ENCODE assay signal across 8 cellular contexts in the genomic region with DNA sequence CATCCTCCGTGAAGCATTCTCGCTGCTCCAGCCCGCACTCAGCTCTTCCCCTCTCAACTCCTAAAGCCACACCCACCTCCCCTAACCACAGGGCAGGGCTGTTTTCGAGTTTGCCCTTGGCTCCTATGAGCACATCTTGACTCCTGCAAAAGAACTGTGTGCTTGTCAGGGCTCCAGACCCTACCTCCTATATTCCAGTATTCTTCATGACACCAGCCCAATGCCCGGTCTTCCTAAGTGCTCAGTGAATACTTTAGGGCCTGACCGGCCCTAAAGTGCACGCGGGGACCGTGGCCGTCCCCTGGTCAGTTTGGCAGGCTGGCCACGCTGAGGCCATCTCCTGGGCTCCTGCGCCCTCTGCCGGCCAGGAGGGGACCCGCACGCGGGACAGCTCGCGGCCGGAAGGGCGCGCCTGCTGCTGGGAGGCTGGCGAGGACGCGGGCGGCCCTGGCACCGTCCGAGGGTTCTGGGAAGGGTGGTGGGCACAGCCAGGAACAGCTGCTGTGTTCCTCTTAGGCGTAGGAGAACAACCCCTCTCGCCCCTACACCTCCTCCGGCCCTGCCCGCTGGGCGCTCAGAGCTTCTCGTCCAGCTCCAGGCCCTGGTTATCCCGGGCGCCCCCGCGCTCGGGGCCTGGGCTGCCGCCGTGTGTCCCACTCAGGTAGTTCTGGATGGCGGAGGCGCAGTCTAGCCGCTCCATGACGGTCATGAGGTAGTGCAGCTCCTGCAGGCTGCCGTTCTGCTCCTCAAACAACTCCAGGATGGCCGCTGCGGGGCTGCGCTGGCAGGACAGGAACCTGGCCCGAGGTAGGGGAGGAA. TPM values are rescaled to one million over a fixed set of nuclear protein-coding genes. Genes with fewer than 3 reads are reported as not detected.
A peak's percentile ranks its signal among the peaks of the same experiment; 100 is the strongest.
DNase-seq lines count a peak whose midpoint lies in the region; ATAC-seq and TF ChIP-seq lines count a peak whose summit lies in the region.

No MANE protein-coding gene starts in this region.

- H3K9me3 Mint-ChIP-seq in type B pancreatic cell = no peaks in the 10 kb centered on the region

- TF ChIP-seq EP300 in Ishikawa (IDR thresholded peaks at IDR 0.05; ENCODE audit: borderline replicate concordance) = no peak

- ATAC-seq in GM21529 (IDR thresholded peaks at IDR 0.05; ENCODE audit: unreplicated experiment) (peak; percentile 84), left cardiac atrium (peak; percentile 96 to 97)

- peak; percentile 91 for TF ChIP-seq RAD21 in Ishikawa (IDR thresholded peaks at IDR 0.05; ENCODE audit: low read depth)

- peaks cover 31% of the 10 kb centered on the region for H3K4me1 Mint-ChIP-seq in type B pancreatic cell (ENCODE audit: unreplicated experiment)

- intact Hi-C loops in left cardiac atrium (cut with DNase I) = loop anchor here (2.0 to 10.0 kb wide), 3 partner anchors 133 to 1043 kb away; no protein-coding TSS in a partner anchor
- intact Hi-C loops in posterior vena cava (cut with DNase I) = loop anchor here in 1 of 2 donors (10.0 kb wide), 1 partner anchor 133 kb away; no protein-coding TSS in a partner anchor

- peak; percentile 100 for TF ChIP-seq CTCF in type B pancreatic cell (conservative IDR thresholded peaks at IDR 0.05)

- peaks cover 8% of the 10 kb centered on the region for H3K36me3 Mint-ChIP-seq in type B pancreatic cell

- peak overlapping the region; percentile 87 for H3K4me3 Mint-ChIP-seq in type B pancreatic cell

- DNase-seq in Daoy (ENCODE audit: low read depth) (peak; percentile 84), SKM-1 (lab: John Stamatoyannopoulos, UW; ENCODE audit: unreplicated experiment) (peak; percentile 72), left cardiac atrium (peak; percentile 90), posterior vena cava (ENCODE audit: low spot score) (peak; percentile 96), type B pancreatic cell (ENCODE audit: extremely low spot score, unreplicated experiment) (peak; percentile 92)
- peak; percentile 39 for DNase-seq in activated naive CD8-positive, alpha-beta T cell treated with anti-CD3 and anti-CD28 coated beads, Interleukin-2, amount 50 U/mL, for 16 hours (ENCODE audit: low read depth, low spot score)

- no peaks in the 10 kb centered on the region for H3K27me3 Mint-ChIP-seq in type B pancreatic cell

- peak overlapping the region; percentile 69 for H3K27ac Mint-ChIP-seq in type B pancreatic cell

TF ChIP-seq in Ishikawa, 13 proteins besides CTCF, POLR2A, EP300 and RAD21:
- TF ChIP-seq ZBTB7A (IDR thresholded peaks at IDR 0.05; ENCODE audit: low read depth) = no peak
- 0 out of 2 replicates have a peak, but pooled peaks have one; percentile 7 for TF ChIP-seq YY1 (IDR thresholded peaks at IDR 0.05; ENCODE audit: low read depth)
- TF ChIP-seq REST (IDR thresholded peaks at IDR 0.05; ENCODE audit: low read depth) = no peak
- TF ChIP-seq NFIC (IDR thresholded peaks at IDR 0.05) = no peak
- 0 out of 2 replicates have a peak, but pooled peaks have one; percentile 10 for TF ChIP-seq TEAD4 (IDR thresholded peaks at IDR 0.05)
- TF ChIP-seq MAX (IDR thresholded peaks at IDR 0.05) = peak; percentile 68

RNA-seq across cellular contexts. Expression of gene UNC5CL, which starts 11.0 kb away (rescaled TPM):
- 0.11 TPM in 1 of 2 replicates, not detected in the other for total RNA-seq in Daoy (2014; rRNA removed; shearing (Covaris generic))
- under 1 TPM; 0.27 to 0.86 TPM for total RNA-seq in left cardiac atrium
- under 1 TPM; 0.42 to 0.52 TPM for total RNA-seq in posterior vena cava
- total RNA-seq in type B pancreatic cell (ENCODE audit: low replicate concordance) = 3.1 and 5.1 TPM in 2 replicates

RNA-seq across cellular contexts. Expression of gene TSPO2, which starts 14.3 kb away (rescaled TPM):
- not detected in 2 replicates for total RNA-seq in Daoy (2014; rRNA removed; shearing (Covaris generic))
- total RNA-seq in left cardiac atrium (not detected), posterior vena cava (not detected), type B pancreatic cell (ENCODE audit: low replicate concordance) (not detected in 2 replicates)

RNA-seq across cellular contexts. Expression of gene APOBEC2, which starts 25.0 kb away (rescaled TPM):
- not detected in 2 replicates for total RNA-seq in Daoy (2014; rRNA removed; shearing (Covaris generic))
- total RNA-seq in left cardiac atrium (100 to 1,000 TPM in 1 of 2 donors, 10 to 100 TPM in 1; 42.1 to 103 TPM), posterior vena cava (under 1 TPM in 1 of 2 donors, not detected in 1; 0.43 TPM), type B pancreatic cell (ENCODE audit: low replicate concordance) (0.64 and 1.5 TPM in 2 replicates)

RNA-seq across cellular contexts. Expression of gene OARD1, which starts 44.1 kb away (rescaled TPM):
- total RNA-seq in Daoy (2014; rRNA removed; shearing (Covaris generic)) = 28.8 and 29.0 TPM in 2 replicates
- 10 to 100 TPM; 13.9 to 16.3 TPM for total RNA-seq in left cardiac atrium
- 10 to 100 TPM; 12.1 to 14.5 TPM for total RNA-seq in posterior vena cava
- total RNA-seq in type B pancreatic cell (ENCODE audit: low replicate concordance) = 30.7 and 33.7 TPM in 2 replicates

RNA-seq across cellular contexts. Expression of gene NFYA, which starts 44.8 kb away (rescaled TPM):
- total RNA-seq in Daoy (2014; rRNA removed; shearing (Covaris generic)) = 9.1 and 13.1 TPM in 2 replicates
- 10 to 100 TPM; 11.5 to 11.8 TPM for total RNA-seq in left cardiac atrium
- 10 to 100 TPM in 1 of 2 donors, 1 to 10 TPM in 1; 8.4 to 10.6 TPM for total RNA-seq in posterior vena cava
- total RNA-seq in type B pancreatic cell (ENCODE audit: low replicate concordance) = 31.4 and 40.4 TPM in 2 replicates

Comparison
In these comparisons a context has a peak if more than half of its experiments do, and no peak if none do; other contexts are left out.
1. Peak in every context shown above with its lines: DNase-seq and ATAC-seq.
2. DNase-seq: peak in every context shown above with its lines; median percentile 96 in posterior vena cava; 92 in type B pancreatic cell; 90 in left cardiac atrium; 84 in Daoy; 72 in SKM-1; 39 in activated naive CD8-positive, alpha-beta T cell treated with anti-CD3 and anti-CD28 coated beads, Interleukin-2, amount 50 U/mL, for 16 hours.
3. RNA of gene APOBEC2, which starts 25.0 kb away (total RNA-seq): 42.1 to 103 TPM in left cardiac atrium; 0.64 to 1.5 TPM in type B pancreatic cell, 0.43 TPM in posterior vena cava and not detected in Daoy; every median in the first group is over 10 times any median in the second.